Comparison of ENCODE assay signal across 23 cellular contexts in genomic region chr19:46113726-46114125, GRCh38. TPM values are rescaled to one million over a fixed set of nuclear protein-coding genes. Genes with fewer than 3 reads are reported as not detected.
"Had no signal": no experiment of that assay in that cellular context is flagged by ENCODE, and none has a peak within 500 bp of the region (broad histone marks: within the 10 kb centered on the region; RNA-seq: fewer than 3 reads in every experiment).

No MANE protein-coding gene starts in this region.

- H3K27ac ChIP-seq: RWPE1 had no signal

- H3K4me2 ChIP-seq: SK-N-SH had no signal

- FAIRE-seq: HepG2 had no signal

- DNase-seq: IMR-90, Karpas-422, KG1, MM.1S, NCI-H1092 treated with DMSO at 0.1 percent for 48 hours, NCI-H1436, NCI-H187, NCI-H2029, NCI-H2081 treated with DMSO at 0.1 percent for 48 hours, NCI-H2171, NCI-H226, NCI-H446, NCI-H510A, NCI-H524 treated with DMSO at 0.1 percent for 48 hours, NCI-H69, NCI-H774, SHP77, SK-N-SH had no signal

- H3K9ac ChIP-seq: SK-N-SH had no signal

- H3K9me3 ChIP-seq: SK-N-SH had no signal

RNA-seq across cellular contexts. Expression of gene IGFL3, which starts 10.8 kb away (rescaled TPM):
- total RNA-seq: HepG2, IMR-90, M059J, SK-MEL-5 had no signal
- polyA plus RNA-seq: HepG2, IMR-90, SK-N-SH had no signal

RNA-seq across cellular contexts. Expression of gene IGFL2, which starts 34.3 kb away (rescaled TPM):
- total RNA-seq: HepG2, HT1080, IMR-90, M059J, SK-MEL-5 had no signal
- polyA plus RNA-seq: HepG2, IMR-90 had no signal
